10 cellular contexts compared by ENCODE assay signal in the genomic region with DNA sequence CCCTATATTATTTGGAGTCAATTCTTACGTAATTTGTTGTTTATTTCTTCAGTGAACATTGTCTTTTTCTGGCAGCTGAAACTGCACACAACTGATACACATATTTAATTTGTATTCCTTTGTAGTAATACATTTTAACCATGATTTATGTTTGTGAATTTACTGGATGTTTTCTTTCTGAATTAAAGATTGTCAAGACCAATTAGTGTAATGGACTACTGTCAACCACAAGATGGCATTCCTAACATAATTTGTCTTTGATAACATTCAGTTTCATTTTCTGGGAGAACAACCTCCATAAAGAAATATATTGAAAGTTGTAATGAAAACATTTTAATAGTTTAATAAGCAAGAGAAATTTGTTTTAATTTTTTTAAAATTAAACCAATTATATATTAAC. TPM values are rescaled to one million over a fixed set of nuclear protein-coding genes. Genes with fewer than 3 reads are reported as not detected.
A peak's percentile ranks its signal among the peaks of the same experiment; 100 is the strongest.
DNase-seq lines count a peak whose midpoint lies in the region; ATAC-seq and TF ChIP-seq lines count a peak whose summit lies in the region.
"Had no signal": no experiment of that assay in that cellular context is flagged by ENCODE, and none has a peak within 500 bp of the region (broad histone marks: within the 10 kb centered on the region; RNA-seq: fewer than 3 reads in every experiment).

No MANE protein-coding gene starts in this region.

- H3K4me1 Mint-ChIP-seq in WTC11: no peaks in the 10 kb centered on the region

- H3K4me3 ChIP-seq in fibroblast of pulmonary artery (replicated peaks; ENCODE audit: low read depth, low read length): no peak overlapping the region

- no peaks in the 10 kb centered on the region for H3K36me3 Mint-ChIP-seq in WTC11

- no peaks in the 10 kb centered on the region for H3K9me3 Mint-ChIP-seq in WTC11

- no peak overlapping the region for H3K4me3 Mint-ChIP-seq in WTC11

- DNase-seq in NCI-H1105 treated with DMSO at 0.1 percent for 48 hours (lab: John Stamatoyannopoulos, UW): peak; percentile 65
- DNase-seq in NCI-H1105 (lab: John Stamatoyannopoulos, UW): no peak
- peak; percentile 40 for DNase-seq in SK-MEL-5 (ENCODE audit: low read depth, low spot score)
- DNase-seq in fibroblast of pulmonary artery (ENCODE audit: low read depth): peak; percentile 51
- peak; percentile 48 for DNase-seq in renal cortical epithelial cell (ENCODE audit: low read depth)
- no peak for DNase-seq in WTC11 (ENCODE audit: low spot score)
- DNase-seq: activated naive CD4-positive, alpha-beta T cell treated with Interleukin-2 at 50 U/mL for 16 hours had no signal

- ATAC-seq in HG02763 (IDR thresholded peaks at IDR 0.05; ENCODE audit: unreplicated experiment): no peak
- no peak for ATAC-seq in WTC11
- no peak for ATAC-seq in GM18867 (IDR thresholded peaks at IDR 0.05; ENCODE audit: unreplicated experiment)
- ATAC-seq: activated CD4-positive, CD25-positive, alpha-beta regulatory T cell treated with anti-CD3 and anti-CD28 coated beads, Interleukin-2, amount 50 U/mL, for 24 hours had no signal

- in situ Hi-C loops in SK-MEL-5 (cut with HindIII; ENCODE audit: low pct_unique_long_range_greater_than_20kb, low sequenced_read_pairs): no loop called here

- H3K27ac Mint-ChIP-seq in WTC11: no peak overlapping the region

- TF ChIP-seq CTCF in fibroblast of pulmonary artery (IDR thresholded peaks at IDR 0.05; ENCODE audit: low read length, missing control alignments) (peak; percentile 27), WTC11 (IDR thresholded peaks at IDR 0.05) (no peak)

- H3K27me3 Mint-ChIP-seq in WTC11 (ENCODE audit: low read depth): no peaks in the 10 kb centered on the region

- POLR2A ChIA-PET in WTC11 (lab: Charles Lee): no interaction called here

- CTCF ChIA-PET in WTC11 (lab: Charles Lee): no interaction called here

TF ChIP-seq in WTC11, 78 proteins besides CTCF, POLR2A, EP300 and RAD21:
- TF ChIP-seq ZNF232 (CRISPR knock-in tag; IDR thresholded peaks at IDR 0.05) (no peak), FOXP1 (CRISPR knock-in tag; IDR thresholded peaks at IDR 0.05; ENCODE audit: borderline replicate concordance) (no peak), TCF7 (CRISPR knock-in tag; IDR thresholded peaks at IDR 0.05; ENCODE audit: low read depth) (no peak), ZNF317 (CRISPR knock-in tag; IDR thresholded peaks at IDR 0.05; ENCODE audit: borderline replicate concordance, low read depth) (no peak), ATF1 (CRISPR knock-in tag; IDR thresholded peaks at IDR 0.05) (no peak), ZNF138 (CRISPR knock-in tag; conservative IDR thresholded peaks at IDR 0.05) (no peak), ELF4 (CRISPR knock-in tag; IDR thresholded peaks at IDR 0.05; ENCODE audit: low read depth) (no peak), NR3C1 (CRISPR knock-in tag; conservative IDR thresholded peaks at IDR 0.05; ENCODE audit: low read depth) (no peak), TEAD1 (CRISPR knock-in tag; IDR thresholded peaks at IDR 0.05) (no peak), IRF2 (CRISPR knock-in tag; IDR thresholded peaks at IDR 0.05; ENCODE audit: borderline replicate concordance, low read depth) (no peak), OVOL2 (CRISPR knock-in tag; IDR thresholded peaks at IDR 0.05; ENCODE audit: borderline replicate concordance) (no peak), CREB1 (CRISPR knock-in tag; IDR thresholded peaks at IDR 0.05) (no peak), ZNF512 (CRISPR knock-in tag; IDR thresholded peaks at IDR 0.05; ENCODE audit: borderline replicate concordance) (no peak), ERG (CRISPR knock-in tag; IDR thresholded peaks at IDR 0.05) (no peak)
- TF ChIP-seq, protein P1, sequence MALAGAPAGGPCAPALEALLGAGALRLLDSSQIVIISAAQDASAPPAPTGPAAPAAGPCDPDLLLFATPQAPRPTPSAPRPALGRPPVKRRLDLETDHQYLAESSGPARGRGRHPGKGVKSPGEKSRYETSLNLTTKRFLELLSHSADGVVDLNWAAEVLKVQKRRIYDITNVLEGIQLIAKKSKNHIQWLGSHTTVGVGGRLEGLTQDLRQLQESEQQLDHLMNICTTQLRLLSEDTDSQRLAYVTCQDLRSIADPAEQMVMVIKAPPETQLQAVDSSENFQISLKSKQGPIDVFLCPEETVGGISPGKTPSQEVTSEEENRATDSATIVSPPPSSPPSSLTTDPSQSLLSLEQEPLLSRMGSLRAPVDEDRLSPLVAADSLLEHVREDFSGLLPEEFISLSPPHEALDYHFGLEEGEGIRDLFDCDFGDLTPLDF (CRISPR knock-in tag; IDR thresholded peaks at IDR 0.05): no peak
- TF ChIP-seq, protein P2, sequence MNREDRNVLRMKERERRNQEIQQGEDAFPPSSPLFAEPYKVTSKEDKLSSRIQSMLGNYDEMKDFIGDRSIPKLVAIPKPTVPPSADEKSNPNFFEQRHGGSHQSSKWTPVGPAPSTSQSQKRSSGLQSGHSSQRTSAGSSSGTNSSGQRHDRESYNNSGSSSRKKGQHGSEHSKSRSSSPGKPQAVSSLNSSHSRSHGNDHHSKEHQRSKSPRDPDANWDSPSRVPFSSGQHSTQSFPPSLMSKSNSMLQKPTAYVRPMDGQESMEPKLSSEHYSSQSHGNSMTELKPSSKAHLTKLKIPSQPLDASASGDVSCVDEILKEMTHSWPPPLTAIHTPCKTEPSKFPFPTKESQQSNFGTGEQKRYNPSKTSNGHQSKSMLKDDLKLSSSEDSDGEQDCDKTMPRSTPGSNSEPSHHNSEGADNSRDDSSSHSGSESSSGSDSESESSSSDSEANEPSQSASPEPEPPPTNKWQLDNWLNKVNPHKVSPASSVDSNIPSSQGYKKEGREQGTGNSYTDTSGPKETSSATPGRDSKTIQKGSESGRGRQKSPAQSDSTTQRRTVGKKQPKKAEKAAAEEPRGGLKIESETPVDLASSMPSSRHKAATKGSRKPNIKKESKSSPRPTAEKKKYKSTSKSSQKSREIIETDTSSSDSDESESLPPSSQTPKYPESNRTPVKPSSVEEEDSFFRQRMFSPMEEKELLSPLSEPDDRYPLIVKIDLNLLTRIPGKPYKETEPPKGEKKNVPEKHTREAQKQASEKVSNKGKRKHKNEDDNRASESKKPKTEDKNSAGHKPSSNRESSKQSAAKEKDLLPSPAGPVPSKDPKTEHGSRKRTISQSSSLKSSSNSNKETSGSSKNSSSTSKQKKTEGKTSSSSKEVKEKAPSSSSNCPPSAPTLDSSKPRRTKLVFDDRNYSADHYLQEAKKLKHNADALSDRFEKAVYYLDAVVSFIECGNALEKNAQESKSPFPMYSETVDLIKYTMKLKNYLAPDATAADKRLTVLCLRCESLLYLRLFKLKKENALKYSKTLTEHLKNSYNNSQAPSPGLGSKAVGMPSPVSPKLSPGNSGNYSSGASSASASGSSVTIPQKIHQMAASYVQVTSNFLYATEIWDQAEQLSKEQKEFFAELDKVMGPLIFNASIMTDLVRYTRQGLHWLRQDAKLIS (CRISPR knock-in tag; IDR thresholded peaks at IDR 0.05; ENCODE audit: borderline replicate concordance): no peak
- TF ChIP-seq, protein P3, sequence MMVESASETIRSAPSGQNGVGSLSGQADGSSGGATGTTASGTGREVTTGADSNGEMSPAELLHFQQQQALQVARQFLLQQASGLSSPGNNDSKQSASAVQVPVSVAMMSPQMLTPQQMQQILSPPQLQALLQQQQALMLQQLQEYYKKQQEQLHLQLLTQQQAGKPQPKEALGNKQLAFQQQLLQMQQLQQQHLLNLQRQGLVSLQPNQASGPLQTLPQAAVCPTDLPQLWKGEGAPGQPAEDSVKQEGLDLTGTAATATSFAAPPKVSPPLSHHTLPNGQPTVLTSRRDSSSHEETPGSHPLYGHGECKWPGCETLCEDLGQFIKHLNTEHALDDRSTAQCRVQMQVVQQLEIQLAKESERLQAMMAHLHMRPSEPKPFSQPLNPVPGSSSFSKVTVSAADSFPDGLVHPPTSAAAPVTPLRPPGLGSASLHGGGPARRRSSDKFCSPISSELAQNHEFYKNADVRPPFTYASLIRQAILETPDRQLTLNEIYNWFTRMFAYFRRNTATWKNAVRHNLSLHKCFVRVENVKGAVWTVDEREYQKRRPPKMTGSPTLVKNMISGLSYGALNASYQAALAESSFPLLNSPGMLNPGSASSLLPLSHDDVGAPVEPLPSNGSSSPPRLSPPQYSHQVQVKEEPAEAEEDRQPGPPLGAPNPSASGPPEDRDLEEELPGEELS (CRISPR knock-in tag; IDR thresholded peaks at IDR 0.05): no peak
TF ChIP-seq in WTC11: peak in this region for 0.

RNA-seq across cellular contexts. Expression of gene THNSL1, which starts 10.1 kb away (rescaled TPM):
- 11.5 and 11.9 TPM in 2 replicates for total RNA-seq in SK-MEL-5 (2014; rRNA removed; shearing (Covaris generic))
- polyA plus RNA-seq in SK-MEL-5 (2015; cell fraction: cytosol; rRNA removed): 7.3 and 7.7 TPM in 2 replicates
- 4.9 and 7.5 TPM in 2 replicates for polyA plus RNA-seq in SK-MEL-5 (2015; cell fraction: nucleus; rRNA removed)
- total RNA-seq in renal cortical epithelial cell (2.8 and 11.4 TPM in 2 replicates), WTC11 (2021) (5.1 to 5.5 TPM (median 5.4 TPM) in 3 replicates)

RNA-seq across cellular contexts. Expression of gene ENKUR, which starts 10.5 kb away (rescaled TPM):
- total RNA-seq in SK-MEL-5 (2014; rRNA removed; shearing (Covaris generic)): 1.5 and 1.8 TPM in 2 replicates
- polyA plus RNA-seq in SK-MEL-5 (2015; cell fraction: cytosol; rRNA removed): 0.38 and 0.76 TPM in 2 replicates
- 0.30 and 2.4 TPM in 2 replicates for polyA plus RNA-seq in SK-MEL-5 (2015; cell fraction: nucleus; rRNA removed)
- 1.4 TPM in 1 of 2 replicates, not detected in the other for total RNA-seq in renal cortical epithelial cell
- total RNA-seq in WTC11 (2021): not detected in 3 replicates

Comparison
In these comparisons a context has a peak if more than half of its experiments do, and no peak if none do; other contexts are left out.
1. DNase-seq: peak in NCI-H1105 treated with DMSO at 0.1 percent for 48 hours (single experiment), SK-MEL-5 (single experiment), fibroblast of pulmonary artery (single experiment) and renal cortical epithelial cell (single experiment); none in NCI-H1105 (single experiment) and WTC11 (single experiment).